ENCODE assay signal across 24 cellular contexts in the genomic region with DNA sequence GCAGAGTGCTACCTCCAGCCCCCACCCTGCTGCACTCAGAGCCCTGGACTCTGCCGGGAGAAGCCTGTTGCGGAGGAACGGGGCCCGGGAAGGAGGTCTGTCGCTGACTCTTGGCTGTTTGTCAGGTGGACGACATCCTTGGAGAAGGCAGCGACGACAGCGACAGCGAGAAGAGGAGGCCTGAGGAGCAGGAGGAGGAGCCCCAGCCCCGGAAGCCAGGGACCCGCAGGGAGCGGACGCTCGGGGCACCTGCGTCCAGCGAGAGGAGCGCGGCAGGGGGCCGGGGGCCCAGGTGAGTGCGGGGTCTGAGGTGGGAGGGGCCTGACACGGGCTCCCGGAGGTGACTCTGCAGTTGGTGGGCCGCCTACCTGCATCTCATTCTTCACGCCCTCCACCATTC.
"Had no signal": no experiment of that assay in that cellular context is flagged by ENCODE, and none has a peak within 500 bp of the region (broad histone marks: within the 10 kb centered on the region; RNA-seq: fewer than 3 reads in every experiment).

No MANE protein-coding gene starts in this region.

- H3K4me3 ChIP-seq: adrenal gland, body of pancreas, Peyer's patch, SJCRH30, SK-N-MC had no signal

- ATAC-seq: activated CD8-positive, alpha-beta T cell treated with anti-CD3 and anti-CD28 coated beads for 36 hours; body of pancreas; PC-3 had no signal

- H3K27ac ChIP-seq: adrenal gland, body of pancreas, KMS-11, Peyer's patch, SJCRH30, SK-N-MC had no signal

- H3K9me3 ChIP-seq: SJCRH30 had no signal

- H3K27me3 ChIP-seq: adrenal gland, body of pancreas, Peyer's patch, SJCRH30 had no signal

- H3K4me1 ChIP-seq: adrenal gland, body of pancreas, Peyer's patch, SJCRH30 had no signal

- DNase-seq: activated CD4-positive, alpha-beta T cell treated with anti-CD3 and anti-CD28 coated beads, Interleukin-2, amount 10 ng/mL, durations not matched to agents 24 days and 14 days; activated CD4-positive, alpha-beta T cell treated with anti-CD3 and anti-CD28 coated beads, Interleukin-2, amount 50 U/mL, for 4 hours; activated CD8-positive, alpha-beta T cell treated with anti-CD3 and anti-CD28 coated beads for 36 hours; activated gamma-delta T cell; activated naive CD4-positive, alpha-beta T cell treated with Interleukin-2 at 50 U/mL for 16 hours; activated T-cell treated with anti-CD3 and anti-CD28 coated beads, Interleukin-2, amount 50 U/mL, for 24 hours; adrenal gland; body of pancreas; MM.1S; MV-4-11; NCI-H1092; NCI-H1436 treated with DMSO at 0.1 percent for 48 hours; NCI-H1694 treated with DMSO at 0.1 percent for 48 hours; NCI-H2029; NCI-H345; NCI-H524 treated with DMSO at 0.1 percent for 48 hours; PC-3; RPMI8226; SHP77; SJCRH30; T1000 had no signal
